In the genomic region with DNA sequence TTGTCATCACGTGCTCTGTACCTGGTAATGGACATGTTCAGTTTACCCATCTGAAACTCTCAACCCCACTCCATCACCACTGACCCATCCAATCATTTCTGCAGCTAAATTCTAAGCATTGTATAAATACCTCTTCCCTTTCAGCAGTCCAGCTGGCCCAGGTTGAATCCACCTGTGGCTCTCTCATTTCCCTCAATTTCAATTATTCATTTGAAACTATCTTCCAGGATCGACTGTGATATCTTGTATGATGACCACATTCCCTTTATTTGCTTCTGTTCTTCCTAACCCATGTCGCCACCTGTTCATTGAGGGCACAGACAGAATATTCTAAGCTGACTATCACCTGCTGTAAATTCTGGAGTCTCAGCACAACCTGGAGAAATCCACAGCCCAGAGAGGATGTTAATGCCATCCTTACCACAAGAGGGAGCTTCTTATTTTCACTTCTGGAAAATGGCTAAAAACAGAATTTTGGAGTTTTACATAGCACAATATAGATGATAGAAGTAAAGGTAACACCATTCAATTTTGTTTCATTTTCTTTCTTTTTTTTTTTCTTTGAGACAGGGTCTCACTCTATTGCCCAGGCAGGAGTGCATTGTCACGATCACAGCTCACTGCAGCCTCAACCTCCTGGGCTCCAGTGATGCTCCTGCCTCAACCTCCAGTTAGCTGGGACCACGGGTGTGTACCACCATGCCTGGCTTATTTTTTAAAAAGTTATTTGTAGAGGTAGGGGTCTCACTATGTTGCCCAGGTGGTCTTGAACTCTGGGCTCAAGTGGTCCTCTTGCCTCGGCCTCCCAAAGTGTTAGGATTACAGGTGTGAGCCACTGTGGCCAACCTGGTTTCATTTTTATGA, we compare ENCODE assay signal across 9 cellular contexts. TPM values are rescaled to one million over a fixed set of nuclear protein-coding genes. Genes with fewer than 3 reads are reported as not detected.
DNase-seq lines count a peak whose midpoint lies in the region; ATAC-seq and TF ChIP-seq lines count a peak whose summit lies in the region.
"Had no signal": no experiment of that assay in that cellular context is flagged by ENCODE, and none has a peak within 500 bp of the region (broad histone marks: within the 10 kb centered on the region; RNA-seq: fewer than 3 reads in every experiment).

No MANE protein-coding gene starts in this region.

- peaks cover 6% of the 10 kb centered on the region for H3K4me1 ChIP-seq in lower lobe of right lung

- H3K27ac Mint-ChIP-seq in activated naive CD4-positive, alpha-beta T cell treated with anti-CD3 and anti-CD28 coated beads for 36 hours, result no peak overlapping the region
- H3K27ac Mint-ChIP-seq: activated naive CD8-positive, alpha-beta T cell had no signal

- CTCF ChIA-PET in activated naive CD4-positive, alpha-beta T cell treated with anti-CD3 and anti-CD28 coated beads for 36 hours (lab: Charles Lee), result interaction anchor here (0.5 to 1.5 kb wide), 16 partner anchors 9 to 964 kb away, joined by 3 to 9 read pairs (median 3); a partner anchor contains a TSS

- peak; percentile 77 for TF ChIP-seq CTCF in astrocyte of the spinal cord (IDR thresholded peaks at IDR 0.05; ENCODE audit: low read depth, low read length)
- TF ChIP-seq CTCF in lower lobe of right lung (IDR thresholded peaks at IDR 0.05), result peak; percentile 72

- H3K27me3 Mint-ChIP-seq in activated naive CD4-positive, alpha-beta T cell treated with anti-CD3 and anti-CD28 coated beads for 36 hours (ENCODE audit: low read depth), result peaks cover 11% of the 10 kb centered on the region

- H3K4me1 Mint-ChIP-seq in activated naive CD4-positive, alpha-beta T cell treated with anti-CD3 and anti-CD28 coated beads for 36 hours (ENCODE audit: low read depth), result peaks cover 3% of the 10 kb centered on the region

- no peaks in the 10 kb centered on the region for H3K36me3 ChIP-seq in lower lobe of right lung

- H3K9me3 ChIP-seq in lower lobe of right lung, result no peaks in the 10 kb centered on the region

- H3K4me3 ChIP-seq in astrocyte of the spinal cord (ENCODE audit: low read depth, low read length) (no peak overlapping the region), lower lobe of right lung (no peak overlapping the region)

- intact Hi-C loops in activated naive CD4-positive, alpha-beta T cell treated with anti-CD3 and anti-CD28 coated beads for 36 hours (cut with micrococcal nuclease), result no loop called here
- intact Hi-C loops in lower lobe of right lung (cut with DNase I), result no loop called here

- no peaks in the 10 kb centered on the region for H3K9me3 Mint-ChIP-seq in activated naive CD4-positive, alpha-beta T cell treated with anti-CD3 and anti-CD28 coated beads for 36 hours

- ATAC-seq in lower lobe of right lung (peak; percentile 30 to 47), HG02798 (IDR thresholded peaks at IDR 0.05; ENCODE audit: poor library complexity, unreplicated experiment) (no peak)

- no peak overlapping the region for H3K27ac ChIP-seq in lower lobe of right lung

- DNase-seq in activated naive CD4-positive, alpha-beta T cell treated with anti-CD3 and anti-CD28 coated beads for 36 hours, result peak; percentile 17
- DNase-seq in activated naive CD4-positive, alpha-beta T cell treated with Interleukin-2 at 50 U/mL for 16 hours, result no peak
- peak; percentile 51 for DNase-seq in NCI-H146 (lab: John Stamatoyannopoulos, UW)
- peak; percentile 30 for DNase-seq in astrocyte of the spinal cord (ENCODE audit: low read depth, low spot score)
- no peak for DNase-seq in lower lobe of right lung
- DNase-seq in occipital lobe (lab: John Stamatoyannopoulos, UW), result no peak
- DNase-seq in activated CD4-positive, alpha-beta T cell treated with anti-CD3 and anti-CD28 coated beads, Interleukin-2, amount 50 U/mL, for 4 hours, result no peak

- in situ Hi-C loops in astrocyte of the spinal cord (cut with HindIII; ENCODE audit: low sequenced_read_pairs), result no loop called here

- no peak overlapping the region for H3K4me3 Mint-ChIP-seq in activated naive CD4-positive, alpha-beta T cell treated with anti-CD3 and anti-CD28 coated beads for 36 hours
- H3K4me3 Mint-ChIP-seq: activated naive CD8-positive, alpha-beta T cell had no signal

- no peaks in the 10 kb centered on the region for H3K36me3 Mint-ChIP-seq in activated naive CD4-positive, alpha-beta T cell treated with anti-CD3 and anti-CD28 coated beads for 36 hours (ENCODE audit: low read depth)
- H3K36me3 Mint-ChIP-seq: activated naive CD8-positive, alpha-beta T cell had no signal

- H3K27me3 ChIP-seq in lower lobe of right lung (ENCODE audit: low read depth), result no peaks in the 10 kb centered on the region

RNA-seq across cellular contexts. Expression of a gene that starts 38.6 kb away (rescaled TPM):
- total RNA-seq in activated naive CD4-positive, alpha-beta T cell treated with anti-CD3 and anti-CD28 coated beads for 36 hours, result 1 to 10 TPM; 4.1 to 4.2 TPM
- total RNA-seq in lower lobe of right lung (5.6 TPM), occipital lobe (18.6 TPM)

Comparison
In these comparisons a context has a peak if more than half of its experiments do, and no peak if none do; other contexts are left out.
1. DNase-seq: peak in activated naive CD4-positive, alpha-beta T cell treated with anti-CD3 and anti-CD28 coated beads for 36 hours (single experiment), NCI-H146 (single experiment) and astrocyte of the spinal cord (single experiment); none in activated naive CD4-positive, alpha-beta T cell treated with Interleukin-2 at 50 U/mL for 16 hours (single experiment), lower lobe of right lung (single experiment), occipital lobe (single experiment) and activated CD4-positive, alpha-beta T cell treated with anti-CD3 and anti-CD28 coated beads, Interleukin-2, amount 50 U/mL, for 4 hours (0 of 2).